In genomic region chr7:1859266-1860035, GRCh38 we compare ENCODE assay signal across 25 cellular contexts.
"Had no signal": no experiment of that assay in that cellular context is flagged by ENCODE, and none has a peak within 500 bp of the region (broad histone marks: within the 10 kb centered on the region; RNA-seq: fewer than 3 reads in every experiment).

No MANE protein-coding gene starts in this region.

- H3K4me3 Mint-ChIP-seq: activated CD4-positive, alpha-beta T cell treated with anti-CD3 and anti-CD28 coated beads for 36 hours; activated naive CD8-positive, alpha-beta T cell; activated T-cell treated with anti-CD3 and anti-CD28 coated beads, Interleukin-2, amount 50 U/mL, for 4 hours; mesothelial cell of epicardium; naive thymus-derived CD8-positive, alpha-beta T cell; T-cell; T-helper 2 cell treated with Interferon-gamma antibody and Interleukin-4, amounts not matched to agents 5 μg/mL and 100 μg/mL, for 36 hours; WTC11 had no signal

- H3K9me3 ChIP-seq: adrenal gland, esophagus squamous epithelium, gastrocnemius medialis, thoracic aorta, upper lobe of left lung had no signal

- H3K36me3 ChIP-seq: adrenal gland, esophagus squamous epithelium, gastrocnemius medialis, thoracic aorta, upper lobe of left lung had no signal

- H3K27ac Mint-ChIP-seq: activated CD4-positive, alpha-beta T cell treated with anti-CD3 and anti-CD28 coated beads for 36 hours; activated naive CD8-positive, alpha-beta T cell; activated T-helper 2 cell treated with anti-CD3 and anti-CD28 coated beads, Interferon-gamma antibody, Interleukin-2, Interleukin-4, amounts not matched to agents 10 μg/mL and 5 μg/mL and 100 μg/mL, durations not matched to agents 14 hours and 24 hours and 36 hours; mesothelial cell of epicardium; T-cell; T-helper 2 cell treated with Interferon-gamma antibody and Interleukin-4, amounts not matched to agents 5 μg/mL and 100 μg/mL, for 36 hours; WTC11 had no signal

- H3K4me1 ChIP-seq: adrenal gland, esophagus squamous epithelium, gastrocnemius medialis, parathyroid adenoma, upper lobe of left lung had no signal

- H3K9me3 Mint-ChIP-seq: activated T-cell treated with anti-CD3 and anti-CD28 coated beads, Interleukin-2, amount 50 U/mL, for 4 hours; activated T-helper 2 cell treated with anti-CD3 and anti-CD28 coated beads, Interferon-gamma antibody, Interleukin-2, Interleukin-4, amounts not matched to agents 10 μg/mL and 5 μg/mL and 100 μg/mL, durations not matched to agents 14 hours and 24 hours and 36 hours; mesothelial cell of epicardium; naive thymus-derived CD8-positive, alpha-beta T cell; T-cell; T-helper 2 cell treated with Interferon-gamma antibody and Interleukin-4, amounts not matched to agents 5 μg/mL and 100 μg/mL, for 36 hours; WTC11 had no signal

- DNase-seq: activated CD4-positive, alpha-beta T cell treated with anti-CD3 and anti-CD28 coated beads for 36 hours; activated CD4-positive, alpha-beta T cell treated with anti-CD3 and anti-CD28 coated beads, Interleukin-2, amount 50 U/mL, for 4 hours; activated CD8-positive, alpha-beta memory T cell treated with anti-CD3 and anti-CD28 coated beads for 24 hours; activated CD8-positive, alpha-beta memory T cell treated with anti-CD3 and anti-CD28 coated beads, Interleukin-2, amount 50 U/mL, for 4 hours; activated naive CD4-positive, alpha-beta T cell; activated T-cell treated with anti-CD3 and anti-CD28 coated beads, Interleukin-2, amount 50 U/mL, for 4 hours; adrenal gland; esophagus squamous epithelium; gastrocnemius medialis; mammary epithelial cell; stimulated activated CD4-positive, alpha-beta T cell treated with anti-CD3 and anti-CD28 coated beads, Interleukin-4, amount 100 ng/mL, for 24 hours; stimulated activated naive CD4-positive, alpha-beta T cell treated with Interleukin-2 at 50 U/mL for 16 hours; T-cell had no signal

- H3K27ac ChIP-seq: adrenal gland, coronary artery, esophagus squamous epithelium, gastrocnemius medialis, parathyroid adenoma, thoracic aorta, upper lobe of left lung had no signal

- H3K36me3 Mint-ChIP-seq: activated naive CD8-positive, alpha-beta T cell; mesothelial cell of epicardium; naive thymus-derived CD8-positive, alpha-beta T cell; WTC11 had no signal

- H3K27me3 Mint-ChIP-seq: activated CD4-positive, alpha-beta T cell treated with anti-CD3 and anti-CD28 coated beads for 36 hours; activated naive CD8-positive, alpha-beta T cell; naive thymus-derived CD8-positive, alpha-beta T cell; T-cell had no signal

- ATAC-seq: activated CD4-positive, alpha-beta T cell treated with anti-CD3 and anti-CD28 coated beads for 36 hours; activated T-cell treated with anti-CD3 and anti-CD28 coated beads, Interleukin-2, amount 50 U/mL, for 4 hours; gastrocnemius medialis; left lobe of liver; naive thymus-derived CD8-positive, alpha-beta T cell; SK-N-SH treated with all-trans-retinoic acid at 6 μM for 48 hours; T-cell; WTC11 had no signal

- H3K4me3 ChIP-seq: adrenal gland, coronary artery, esophagus squamous epithelium, gastrocnemius medialis, thoracic aorta, upper lobe of left lung had no signal

- H3K27me3 ChIP-seq: adrenal gland, esophagus squamous epithelium, gastrocnemius medialis, upper lobe of left lung had no signal
